In the genomic region with DNA sequence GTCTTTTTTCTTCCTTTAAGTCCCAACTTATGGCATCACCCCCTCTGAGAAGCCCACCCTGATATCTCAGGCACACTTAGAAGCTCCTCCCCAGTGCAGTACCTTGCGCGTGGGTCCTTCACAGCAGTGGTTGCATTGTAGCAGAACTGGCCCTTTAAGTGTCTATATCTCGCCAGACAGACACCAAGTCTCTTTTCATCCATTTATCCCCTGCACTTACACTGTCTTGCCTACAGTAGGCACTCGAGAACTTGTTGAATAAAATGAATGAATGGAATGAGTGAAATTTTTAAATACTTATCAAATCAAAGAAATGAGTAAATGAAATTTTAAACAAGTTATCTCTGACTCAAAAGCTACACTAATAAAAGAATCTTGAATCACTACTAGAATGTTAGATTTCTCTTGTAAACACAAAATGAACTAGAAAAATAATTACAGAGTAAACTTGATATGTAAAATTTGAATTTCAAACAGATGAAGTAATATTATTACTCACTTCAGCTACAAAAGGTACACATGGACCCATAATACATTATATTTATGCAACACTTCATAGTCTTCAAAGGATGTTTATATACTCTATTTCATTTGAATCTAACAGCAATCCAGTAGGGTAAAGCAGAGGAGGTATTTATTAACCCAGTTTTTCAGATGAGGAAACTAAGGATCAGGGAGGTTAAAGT, we compare ENCODE assay signal across 9 cellular contexts. TPM values are rescaled to one million over a fixed set of nuclear protein-coding genes. Genes with fewer than 3 reads are reported as not detected.
A peak's percentile ranks its signal among the peaks of the same experiment; 100 is the strongest.
DNase-seq lines count a peak whose midpoint lies in the region; ATAC-seq, FAIRE-seq and TF ChIP-seq lines count a peak whose summit lies in the region.
"Had no signal": no experiment of that assay in that cellular context is flagged by ENCODE, and none has a peak within 500 bp of the region (broad histone marks: within the 10 kb centered on the region; RNA-seq: fewer than 3 reads in every experiment).

No MANE protein-coding gene starts in this region.

- no peaks in the 10 kb centered on the region for H4K20me1 ChIP-seq in H1 (replicated peaks in 1 of 2; ENCODE audit: control insufficient read depth in 1 of 2, insufficient read depth in 2 of 2, low read length in 2 of 2)
- no peaks in the 10 kb centered on the region for H4K20me1 ChIP-seq in smooth muscle cell (ENCODE audit: low read depth)
- H4K20me1 ChIP-seq: BLaER1 had no signal

- H3K9me3 ChIP-seq in MG63 (no peaks in the 10 kb centered on the region), H1 (ENCODE audit: insufficient read depth in 2 of 2, low read depth in 1 of 2, low read length in 1 of 2) (no peaks in the 10 kb centered on the region), smooth muscle cell (replicated peaks; ENCODE audit: low read depth) (no peaks in the 10 kb centered on the region)
- H3K9me3 ChIP-seq: BLaER1 had no signal

- DNase-seq in DMS53 (lab: John Stamatoyannopoulos, UW) (peak; percentile 23), DMS53 treated with DMSO at 0.1 percent for 48 hours (lab: John Stamatoyannopoulos, UW; ENCODE audit: unreplicated experiment) (no peak), MG63 (peak; percentile 8), H1 (ENCODE audit: low read depth in 1 of 2, low spot score in 2 of 2) (no peak), smooth muscle cell (lab: John Stamatoyannopoulos, UW; ENCODE audit: unreplicated experiment) (no peak), COR-L47 (lab: John Stamatoyannopoulos, UW) (no peak)

- ATAC-seq in HG03520 (IDR thresholded peaks at IDR 0.05; ENCODE audit: unreplicated experiment) (no peak), GM19455 (IDR thresholded peaks at IDR 0.05; ENCODE audit: unreplicated experiment) (no peak)

- H2BK5ac ChIP-seq in H1 (ENCODE audit: low read depth, low read length), result no peak overlapping the region

- no peak overlapping the region for H3K23ac ChIP-seq in H1 (ENCODE audit: insufficient read length)

- no peaks in the 10 kb centered on the region for H3F3A ChIP-seq in smooth muscle cell (ENCODE audit: low read depth)

- no peak overlapping the region for H2BK120ac ChIP-seq in H1 (replicated peaks; ENCODE audit: low read depth, low read length)

- no peak overlapping the region for H3K4me3 ChIP-seq in MG63
- H3K4me3 ChIP-seq in H1 (ENCODE audit: extremely low read depth in 1 of 4, insufficient read depth in 2 of 4, low read depth in 3 of 4, low read length in 4 of 4), result no peak overlapping the region
- no peak overlapping the region for H3K4me3 ChIP-seq in smooth muscle cell
- H3K4me3 ChIP-seq: BLaER1 had no signal

- WGBS in H1 (ENCODE audit: extremely low coverage in 1 of 2, insufficient coverage in 1 of 2, insufficient read length in 1 of 2, insufficient replicate concordance in 2 of 2, low coverage in 1 of 2, low lambda C conversion rate in 2 of 2, missing lambda C conversion rate in 1 of 2), 2 experiments, result 59% methylated on average over 4 of the region's 4 CpGs; no CpG with 5 or more reads in 1 of the 2 experiments
- WGBS in smooth muscle cell (ENCODE audit: low lambda C conversion rate), result 55% methylated on average over 4 of the region's 4 CpGs

- no peak overlapping the region for H2AK5ac ChIP-seq in H1 (ENCODE audit: low read depth, low read length)

- H3K79me2 ChIP-seq in H1 (ENCODE audit: control insufficient read depth in 1 of 2, insufficient read depth in 2 of 2, low read length in 2 of 2) (no peaks in the 10 kb centered on the region), smooth muscle cell (ENCODE audit: low read depth) (no peaks in the 10 kb centered on the region)

- no peak overlapping the region for H3K4ac ChIP-seq in H1 (replicated peaks; ENCODE audit: insufficient read length, low read depth, low read length)

- no peaks in the 10 kb centered on the region for H3K36me3 ChIP-seq in MG63
- no peaks in the 10 kb centered on the region for H3K36me3 ChIP-seq in H1 (ENCODE audit: control insufficient read depth in 2 of 4, insufficient read depth in 4 of 4, low read length in 3 of 4)
- no peaks in the 10 kb centered on the region for H3K36me3 ChIP-seq in smooth muscle cell (ENCODE audit: low read depth)
- H3K36me3 ChIP-seq: BLaER1 had no signal

- TF ChIP-seq POLR2A in H1 (IDR thresholded peaks at IDR 0.05; ENCODE audit: control extremely low read depth in 1 of 2, low read depth in 2 of 2, low read length in 2 of 2), result no peak

- H2BK20ac ChIP-seq in H1 (ENCODE audit: low read length), result no peak overlapping the region

- H3K18ac ChIP-seq in H1 (ENCODE audit: extremely low read depth, low read length), result no peak overlapping the region

- no peak overlapping the region for H2BK12ac ChIP-seq in H1 (ENCODE audit: low read depth, low read length)

- POLR2A ChIA-PET in H1 (lab: Charles Lee; ENCODE audit: partially characterized antibody), result interaction anchor here (1.0 kb wide), 1 partner anchor 9 kb away, joined by 3 read pairs; no protein-coding TSS in a partner anchor

- H3K9ac ChIP-seq in H1 (replicated peaks in 1 of 4; ENCODE audit: extremely low read depth in 1 of 4, low read depth in 3 of 4, low read length in 3 of 4) (no peak overlapping the region), smooth muscle cell (ENCODE audit: low read depth) (no peak overlapping the region)
- H3K9ac ChIP-seq: BLaER1 had no signal

- FAIRE-seq in H1 (lab: Jason Lieb, UNC), result no peak

- no peak overlapping the region for H3K27ac ChIP-seq in H1 (ENCODE audit: low read depth, low read length)
- no peak overlapping the region for H3K27ac ChIP-seq in smooth muscle cell (ENCODE audit: low read depth)
- H3K27ac ChIP-seq: BLaER1 had no signal

- no peak overlapping the region for H4K5ac ChIP-seq in H1 (ENCODE audit: insufficient read length, low read depth, low read length)

- TF ChIP-seq RAD21 in H1 (IDR thresholded peaks at IDR 0.05 in 1 of 2, conservative IDR thresholded peaks at IDR 0.05 in 1 of 2; ENCODE audit: low read depth in 2 of 2, low read length in 2 of 2), result peak; percentile 37 to 40; a peak in 3 of 4 replicates

- H3K4me2 ChIP-seq in H1 (ENCODE audit: insufficient read depth in 1 of 2, low read depth in 2 of 2, low read length in 2 of 2) (no peak overlapping the region), smooth muscle cell (no peak overlapping the region)
- H3K4me2 ChIP-seq: BLaER1 had no signal

- no peak overlapping the region for H4K8ac ChIP-seq in H1 (ENCODE audit: extremely low read depth, insufficient read depth, low read length)

- H3K23me2 ChIP-seq in H1 (ENCODE audit: low read depth, low read length), result no peaks in the 10 kb centered on the region

- peak in 1 of 3 experiments; percentile 45; a peak in 2 of 4 replicates for TF ChIP-seq CTCF in H1 (IDR thresholded peaks at IDR 0.05; ENCODE audit: control extremely low read depth in 1 of 3, insufficient read depth in 1 of 3, low read depth in 1 of 3, low read length in 3 of 3)
- peak; percentile 39 for TF ChIP-seq CTCF in smooth muscle cell (IDR thresholded peaks at IDR 0.05; ENCODE audit: borderline replicate concordance, insufficient read depth, poor library complexity, severe bottlenecking)

- no peaks in the 10 kb centered on the region for H3K27me3 ChIP-seq in MG63
- no peaks in the 10 kb centered on the region for H3K27me3 ChIP-seq in H1 (replicated peaks in 1 of 4; ENCODE audit: control insufficient read depth in 3 of 4, extremely low read depth in 1 of 4, insufficient read depth in 3 of 4, low read length in 3 of 4)
- peaks cover 10% of the 10 kb centered on the region for H3K27me3 ChIP-seq in smooth muscle cell (ENCODE audit: low read depth)
- H3K27me3 ChIP-seq: BLaER1 had no signal

- H3K56ac ChIP-seq in H1 (replicated peaks; ENCODE audit: insufficient read length, low read depth, low read length), result no peak overlapping the region

- CTCF ChIA-PET in H1 (lab: Charles Lee; ENCODE audit: partially characterized antibody), result interaction anchor here (1.3 to 2.6 kb wide), 4 partner anchors 9 to 245 kb away, joined by 3 to 9 read pairs (median 6); no protein-coding TSS in a partner anchor

- no peak for TF ChIP-seq EP300 in H1 (IDR thresholded peaks at IDR 0.05; ENCODE audit: borderline replicate concordance in 1 of 2, low read depth in 2 of 2, low read length in 2 of 2)

- no peaks in the 10 kb centered on the region for H3K79me1 ChIP-seq in H1 (ENCODE audit: low read depth, low read length)

- H2AFZ ChIP-seq in H1 (ENCODE audit: low read length) (0 out of 2 replicates have a peak overlapping the region, but pooled peaks have one; percentile 64), smooth muscle cell (ENCODE audit: low read depth) (no peak overlapping the region)

- H4K91ac ChIP-seq in H1 (replicated peaks; ENCODE audit: insufficient read length, low read length), result no peak overlapping the region

- H2BK15ac ChIP-seq in H1 (ENCODE audit: low read length), result no peak overlapping the region

- no peak overlapping the region for H3K14ac ChIP-seq in H1 (ENCODE audit: insufficient read length)

- H3K4me1 ChIP-seq in H1 (replicated peaks in 1 of 4; ENCODE audit: control insufficient read depth in 3 of 4, insufficient read depth in 4 of 4, low read length in 3 of 4) (no peaks in the 10 kb centered on the region), smooth muscle cell (ENCODE audit: low read depth) (no peaks in the 10 kb centered on the region)
- H3K4me1 ChIP-seq: BLaER1 had no signal

TF ChIP-seq in H1, 55 proteins besides CTCF, POLR2A, EP300 and RAD21 (continues in another document):
- no peak for TF ChIP-seq MAX (IDR thresholded peaks at IDR 0.05)
- TF ChIP-seq RFX5 (IDR thresholded peaks at IDR 0.05; ENCODE audit: borderline replicate concordance, low read depth, low read length), result no peak
- TF ChIP-seq TCF12 (IDR thresholded peaks at IDR 0.05; ENCODE audit: low read depth, low read length), result no peak
- TF ChIP-seq SIN3A (conservative IDR thresholded peaks at IDR 0.05 in 1 of 2, IDR thresholded peaks at IDR 0.05 in 1 of 2; ENCODE audit: low read depth in 1 of 2, low read length in 2 of 2), result no peak
- TF ChIP-seq SP1 (IDR thresholded peaks at IDR 0.05; ENCODE audit: low read depth, low read length), result no peak
- no peak for TF ChIP-seq POU5F1 (IDR thresholded peaks at IDR 0.05; ENCODE audit: low read depth, low read length)
- no peak for TF ChIP-seq BRCA1 (IDR thresholded peaks at IDR 0.05; ENCODE audit: low read depth, low read length)

RNA-seq across cellular contexts. Expression of gene MAN1A2, which starts 54.7 kb away (rescaled TPM):
- total RNA-seq in MG63 (2014; rRNA removed; shearing (Covaris generic); ENCODE audit: low replicate concordance), result 22.0 and 22.9 TPM in 2 replicates
- total RNA-seq in H1 (2021; fragmentation: NEBNext Ultra II Directional; extraction: Animal tissue kit (Norgen Biotek cat#: 25700)), result 18.8 and 19.1 TPM in 2 replicates
- 5.2 and 5.5 TPM in 2 replicates for polyA plus RNA-seq in H1 (2011; rRNA removed)
- polyA plus RNA-seq in H1 (2011; cell fraction: cytosol; rRNA removed), result 4.7 TPM
- polyA plus RNA-seq in H1 (2011; cell fraction: nucleus; rRNA removed), result 4.1 TPM
- 3.9 to 11.4 TPM (median 8.4 TPM) in 4 replicates for polyA plus RNA-seq in H1 (2012, experiment 1 of 2)
- polyA plus RNA-seq in H1 (2012, experiment 2 of 2), result 0.50 TPM
- 13.0 TPM for polyA plus RNA-seq in H1 (2013, experiment 1 of 2)
- polyA plus RNA-seq in H1 (2013, experiment 2 of 2), result 13.1 TPM
- polyA minus RNA-seq in H1 (2011; rRNA and poly(A)+ RNA removed), result 18.3 and 21.1 TPM in 2 replicates
- 10.4 TPM for polyA minus RNA-seq in H1 (2011; cell fraction: cytosol; rRNA and poly(A)+ RNA removed)
- polyA minus RNA-seq in H1 (2011; cell fraction: nucleus; rRNA and poly(A)+ RNA removed), result 29.8 TPM
- 41.3 and 48.8 TPM in 2 replicates for total RNA-seq in smooth muscle cell
- polyA plus RNA-seq in smooth muscle cell, result 18.2 and 23.6 TPM in 2 replicates

Comparison
In these comparisons a context has a peak if more than half of its experiments do, and no peak if none do; other contexts are left out.
1. DNase-seq: peak in DMS53 (single experiment) and MG63 (single experiment); none in DMS53 treated with DMSO at 0.1 percent for 48 hours (single experiment), H1 (0 of 2), smooth muscle cell (single experiment) and COR-L47 (single experiment).